Comparison of ENCODE assay signal across 14 cellular contexts in genomic region chr15:52448010-52448890, GRCh38.
"Had no signal": no experiment of that assay in that cellular context is flagged by ENCODE, and none has a peak within 500 bp of the region (broad histone marks: within the 10 kb centered on the region; RNA-seq: fewer than 3 reads in every experiment).

No MANE protein-coding gene starts in this region.

- H3K4me3 ChIP-seq: breast epithelium, sigmoid colon, thyroid gland, uterus had no signal

- ATAC-seq: stimulated activated effector memory CD8-positive, alpha-beta T cell treated with anti-CD3 and anti-CD28 coated beads, Interleukin-12 subunit alpha, Interleukin-12 subunit beta, amount 100 ng/mL, for 72 hours had no signal

- H3K9me3 Mint-ChIP-seq: stimulated activated effector memory CD8-positive, alpha-beta T cell treated with anti-CD3 and anti-CD28 coated beads, Interleukin-12 subunit alpha, Interleukin-12 subunit beta, amount 100 ng/mL, for 72 hours had no signal

- H3K27ac Mint-ChIP-seq: nephron; stimulated activated effector memory CD8-positive, alpha-beta T cell treated with anti-CD3 and anti-CD28 coated beads, Interleukin-12 subunit alpha, Interleukin-12 subunit beta, amount 100 ng/mL, for 72 hours had no signal

- H3K4me1 Mint-ChIP-seq: nephron had no signal

- H3K36me3 ChIP-seq: breast epithelium, sigmoid colon, thyroid gland, uterus had no signal

- H3K27me3 ChIP-seq: breast epithelium, sigmoid colon, thyroid gland, uterus had no signal

- DNase-seq: activated CD4-positive, alpha-beta T cell treated with anti-CD3 and anti-CD28 coated beads, Interleukin-2, amount 50 U/mL, for 1 hour; activated naive CD4-positive, alpha-beta T cell treated with Interleukin-2 at 50 U/mL for 16 hours; activated T-cell treated with anti-CD3 and anti-CD28 coated beads for 4 hours; anterior cingulate cortex; dermis blood vessel endothelial cell; kidney; occipital lobe; sigmoid colon; stimulated activated CD4-positive, alpha-beta T cell treated with anti-CD3 and anti-CD28 coated beads, Interleukin-2, amount 100 ng/mL, for 24 hours; thyroid gland; uterus had no signal

- H3K36me3 Mint-ChIP-seq: stimulated activated effector memory CD8-positive, alpha-beta T cell treated with anti-CD3 and anti-CD28 coated beads, Interleukin-12 subunit alpha, Interleukin-12 subunit beta, amount 100 ng/mL, for 72 hours had no signal

- H3K4me1 ChIP-seq: breast epithelium, uterus had no signal

- H3K9me3 ChIP-seq: breast epithelium, sigmoid colon, thyroid gland, uterus had no signal

- H3K4me3 Mint-ChIP-seq: nephron; stimulated activated effector memory CD8-positive, alpha-beta T cell treated with anti-CD3 and anti-CD28 coated beads, Interleukin-12 subunit alpha, Interleukin-12 subunit beta, amount 100 ng/mL, for 72 hours had no signal

- H3K27ac ChIP-seq: breast epithelium, sigmoid colon, thyroid gland, uterus had no signal
